In genomic region chr2:101152195-101153076, GRCh38 we compare ENCODE assay signal across 7 cellular contexts. TPM values are rescaled to one million over a fixed set of nuclear protein-coding genes. Genes with fewer than 3 reads are reported as not detected.
DNase-seq lines count a peak whose midpoint lies in the region; ATAC-seq, FAIRE-seq and TF ChIP-seq lines count a peak whose summit lies in the region.

No MANE protein-coding gene starts in this region.

- no peaks in the 10 kb centered on the region for H3K9me3 ChIP-seq in keratinocyte (ENCODE audit: control insufficient read depth, low read depth, low read length)
- H3K9me3 ChIP-seq in smooth muscle cell (replicated peaks; ENCODE audit: low read depth) = no peaks in the 10 kb centered on the region

- FAIRE-seq in keratinocyte (lab: Jason Lieb, UNC) = peak; percentile 89

- peak; percentile 59 for ATAC-seq in GM21529 (IDR thresholded peaks at IDR 0.05; ENCODE audit: unreplicated experiment)

- dilution Hi-C loops in keratinocyte (cut with MboI; ENCODE audit: extremely low pct_ligation_motif_present, low sequenced_read_pairs) = no loop called here

- H3K4me3 ChIP-seq in keratinocyte (ENCODE audit: control insufficient read depth in 2 of 3, extremely low read depth in 1 of 3, insufficient read depth in 2 of 3, low read depth in 1 of 3, low read length in 3 of 3) (peak overlapping the region in 2 of 3 experiments; percentile 63 to 67), smooth muscle cell (peak overlapping the region; percentile 62)

- H3K4me2 ChIP-seq in keratinocyte (ENCODE audit: control insufficient read depth, extremely low read depth, insufficient read depth, low read depth, low read length) = peak overlapping the region; percentile 96
- H3K4me2 ChIP-seq in smooth muscle cell = peak overlapping the region; percentile 89

- DNase-seq in GM03348 (ENCODE audit: low spot score) (peak; percentile 56), RWPE1 (ENCODE audit: low spot score) (peak; percentile 63), cerebellum (ENCODE audit: low spot score) (peak; percentile 60), keratinocyte (ENCODE audit: low read depth, low spot score) (no peak), smooth muscle cell (lab: John Stamatoyannopoulos, UW; ENCODE audit: unreplicated experiment) (no peak)

- H3K27ac ChIP-seq in RWPE1 = peak overlapping the region; percentile 88
- no peak overlapping the region for H3K27ac ChIP-seq in keratinocyte (ENCODE audit: control insufficient read depth, insufficient read depth, low read length)
- no peak overlapping the region for H3K27ac ChIP-seq in smooth muscle cell (ENCODE audit: low read depth)

- H3K27me3 ChIP-seq in keratinocyte (ENCODE audit: control insufficient read depth, extremely low read depth, insufficient read depth, low read length) (no peaks in the 10 kb centered on the region), smooth muscle cell (ENCODE audit: low read depth) (peaks cover 14% of the 10 kb centered on the region)

- H3F3A ChIP-seq in smooth muscle cell (ENCODE audit: low read depth) = peaks cover 6% of the 10 kb centered on the region

- H3K79me2 ChIP-seq in keratinocyte (ENCODE audit: control insufficient read depth, insufficient read depth, low read length) = peaks cover 31% of the 10 kb centered on the region
- H3K79me2 ChIP-seq in smooth muscle cell (ENCODE audit: low read depth) = no peaks in the 10 kb centered on the region

- H3K36me3 ChIP-seq in keratinocyte (ENCODE audit: control insufficient read depth in 2 of 2, extremely low read depth in 1 of 2, insufficient read depth in 2 of 2, low read length in 2 of 2) = no peaks in the 10 kb centered on the region
- no peaks in the 10 kb centered on the region for H3K36me3 ChIP-seq in smooth muscle cell (ENCODE audit: low read depth)

- H3K9me1 ChIP-seq in keratinocyte (ENCODE audit: control insufficient read depth, extremely low read depth, insufficient read depth, low read length) = peaks cover 3% of the 10 kb centered on the region

- CTCF ChIA-PET in RWPE1 (lab: Yijun Ruan, JAX) = interaction anchor here (0.5 to 4.7 kb wide), 16 partner anchors 11 to 542 kb away, joined by 3 to 30 read pairs (median 4); no protein-coding TSS in a partner anchor

- peak overlapping the region; percentile 87 for H2AFZ ChIP-seq in keratinocyte (ENCODE audit: control insufficient read depth, low read length)
- H2AFZ ChIP-seq in smooth muscle cell (ENCODE audit: low read depth) = peak overlapping the region; percentile 96

- H3K9ac ChIP-seq in keratinocyte (ENCODE audit: control insufficient read depth, extremely low read depth, insufficient read depth, low read length) = peak overlapping the region; percentile 69
- peak overlapping the region; percentile 31 for H3K9ac ChIP-seq in smooth muscle cell (ENCODE audit: low read depth)

- H3K4me1 ChIP-seq in keratinocyte (ENCODE audit: control insufficient read depth, extremely low read depth, insufficient read depth, low read length) (peaks cover 35% of the 10 kb centered on the region), smooth muscle cell (ENCODE audit: low read depth) (peaks cover 14% of the 10 kb centered on the region)

- peak; percentile 83 for TF ChIP-seq CTCF in RWPE1 (conservative IDR thresholded peaks at IDR 0.05; ENCODE audit: low read depth)
- peak; percentile 80 to 99 (median 91) for TF ChIP-seq CTCF in keratinocyte (optimal IDR thresholded peaks at IDR 0.05 in 1 of 3, IDR thresholded peaks at IDR 0.05 in 1 of 3, conservative IDR thresholded peaks at IDR 0.05 in 1 of 3; ENCODE audit: extremely low read depth in 1 of 3, insufficient read depth in 2 of 3, low read length in 3 of 3)
- TF ChIP-seq CTCF in smooth muscle cell (IDR thresholded peaks at IDR 0.05; ENCODE audit: borderline replicate concordance, insufficient read depth, poor library complexity, severe bottlenecking) = peak; percentile 48

- POLR2A ChIA-PET in RWPE1 (lab: Yijun Ruan, JAX; ENCODE audit: low non-redundant PET) = interaction anchor here (0.6 kb wide), 3 partner anchors 119 to 298 kb away, joined by 3 to 5 read pairs (median 3); no protein-coding TSS in a partner anchor

- 12% methylated on average over 21 of the region's 21 CpGs for WGBS in smooth muscle cell (ENCODE audit: low lambda C conversion rate)

- TF ChIP-seq RAD21 in Ishikawa (IDR thresholded peaks at IDR 0.05; ENCODE audit: low read depth) = peak; percentile 90

- H4K20me1 ChIP-seq in keratinocyte (ENCODE audit: control insufficient read depth, extremely low read depth, insufficient read depth, low read length) = peaks cover 6% of the 10 kb centered on the region
- no peaks in the 10 kb centered on the region for H4K20me1 ChIP-seq in smooth muscle cell (ENCODE audit: low read depth)

- TF ChIP-seq EP300 in Ishikawa (IDR thresholded peaks at IDR 0.05; ENCODE audit: borderline replicate concordance) = no peak

TF ChIP-seq in Ishikawa, 13 proteins besides CTCF, POLR2A, EP300 and RAD21:
- TF ChIP-seq TEAD4 (IDR thresholded peaks at IDR 0.05) (no peak), EGR1 (IDR thresholded peaks at IDR 0.05) (peak; percentile 40)

RNA-seq across cellular contexts. Expression of gene TBC1D8, which starts 1.3 kb away (rescaled TPM):
- total RNA-seq in cerebellum (12.8 TPM), smooth muscle cell (4.4 and 15.1 TPM in 2 replicates)
- polyA plus RNA-seq in keratinocyte (10.4 to 13.8 TPM (median 12.6 TPM) in 3 replicates), smooth muscle cell (0.89 and 2.1 TPM in 2 replicates)
- 14.3 TPM for polyA plus RNA-seq in keratinocyte (2011; ENCODE audit: low read depth)
- polyA plus RNA-seq in keratinocyte (2011; cell fraction: cytosol; rRNA removed) = 5.1 and 6.1 TPM in 2 replicates
- 46.9 and 56.0 TPM in 2 replicates for polyA plus RNA-seq in keratinocyte (2011; cell fraction: nucleus; rRNA removed)
- polyA plus RNA-seq in keratinocyte (2012; ENCODE audit: low replicate concordance) = 7.2 and 16.5 TPM in 2 replicates
- 13.5 to 33.2 TPM (median 21.9 TPM) in 3 replicates for polyA minus RNA-seq in keratinocyte
- polyA minus RNA-seq in keratinocyte (2011; cell fraction: cytosol; rRNA and poly(A)+ RNA removed) = 5.2 TPM
- 15.9 and 22.5 TPM in 2 replicates for polyA minus RNA-seq in keratinocyte (2011; cell fraction: nucleus; rRNA and poly(A)+ RNA removed)

Comparison
In these comparisons a context has a peak if more than half of its experiments do, and no peak if none do; other contexts are left out.
1. DNase-seq: peak in GM03348 (single experiment), RWPE1 (single experiment) and cerebellum (single experiment); none in keratinocyte (single experiment) and smooth muscle cell (single experiment).
2. Peak in every context shown above with its lines, with median percentiles within 50 percentile points of each other: CTCF ChIP-seq.